ENCODE assay signal across 9 cellular contexts in genomic region chr18:77666613-77667012, GRCh38.
"Had no signal": no experiment of that assay in that cellular context is flagged by ENCODE, and none has a peak within 500 bp of the region (broad histone marks: within the 10 kb centered on the region; RNA-seq: fewer than 3 reads in every experiment).

No MANE protein-coding gene starts in this region.

- H3K4me3 ChIP-seq: GM23248, GM23338, HAP-1 had no signal

- ATAC-seq: GM23338, HCT116 had no signal

- H3K4me1 ChIP-seq: HAP-1 had no signal

- H3K9me3 ChIP-seq: HAP-1 had no signal

- DNase-seq: GM23248, GOT3, H7, H9, HCEC 1CT, HFFc6 had no signal

- H3K27ac ChIP-seq: GM23248 had no signal

- H3K36me3 ChIP-seq: HAP-1 had no signal
